In genomic region chr1:109937738-109938137, GRCh38 we compare ENCODE assay signal across 1 cellular context.
TF ChIP-seq lines count a peak whose summit lies in the region.

No MANE protein-coding gene starts in this region.

TF ChIP-seq in GM23338, 12 proteins besides CTCF, POLR2A, EP300 and RAD21 (continued from another document):
- TF ChIP-seq REST (IDR thresholded peaks at IDR 0.05; ENCODE audit: unreplicated experiment), result no peak
- TF ChIP-seq NANOG (IDR thresholded peaks at IDR 0.05; ENCODE audit: borderline replicate concordance), result no peak
- no peak for TF ChIP-seq POLR2AphosphoS5 (IDR thresholded peaks at IDR 0.05; ENCODE audit: low read depth)
- TF ChIP-seq JUNB (IDR thresholded peaks at IDR 0.05; ENCODE audit: unreplicated experiment), result no peak
- TF ChIP-seq ZNF462 (CRISPR knock-in tag; IDR thresholded peaks at IDR 0.05), result no peak
- no peak for TF ChIP-seq ZNF331 (CRISPR knock-in tag; IDR thresholded peaks at IDR 0.05; ENCODE audit: low read depth)
- no peak for TF ChIP-seq ETS1 (IDR thresholded peaks at IDR 0.05)
- no peak for TF ChIP-seq EZH2phosphoT487 (IDR thresholded peaks at IDR 0.05; ENCODE audit: unreplicated experiment)
- TF ChIP-seq STAT1 (IDR thresholded peaks at IDR 0.05; ENCODE audit: unreplicated experiment), result no peak
- TF ChIP-seq ZNF114 (CRISPR knock-in tag; IDR thresholded peaks at IDR 0.05), result no peak
